8 cellular contexts compared by ENCODE assay signal in genomic region chr1:224733021-224733911, GRCh38.
DNase-seq lines count a peak whose midpoint lies in the region; ATAC-seq, FAIRE-seq and TF ChIP-seq lines count a peak whose summit lies in the region.

No MANE protein-coding gene starts in this region.

- no peaks in the 10 kb centered on the region for H3K36me3 Mint-ChIP-seq in brain

- no peak for FAIRE-seq in pancreas (lab: Jason Lieb, UNC)

- H3K27ac Mint-ChIP-seq in brain, result peak overlapping the region in 3 of 5 experiments; percentile 71 to 91 (median 71)

- peaks cover 6% of the 10 kb centered on the region for H3K27me3 Mint-ChIP-seq in brain

- H3K4me3 ChIP-seq in pancreas, result no peak overlapping the region

- no peaks in the 10 kb centered on the region for H3K9me3 Mint-ChIP-seq in brain

- H3K9me3 ChIP-seq in pancreas, result no peaks in the 10 kb centered on the region

- intact Hi-C loops in pancreas (cut with DNase I), result no loop called here

- DNase-seq in DMS53 (lab: John Stamatoyannopoulos, UW), result peak; percentile 87
- no peak for DNase-seq in pancreas
- DNase-seq in T-helper 9 cell, result no peak
- DNase-seq in superior temporal gyrus (ENCODE audit: extremely low spot score), result no peak
- DNase-seq in activated effector memory CD4-positive, alpha-beta T cell treated with Interleukin-2 at 50 U/mL for 16 hours, result no peak

- H3K4me3 Mint-ChIP-seq in brain, result no peak overlapping the region

- WGBS in pancreas, 2 donors, result 58 to 63% methylated on average over 12 of the region's 12 CpGs

- no peaks in the 10 kb centered on the region for H3K36me3 ChIP-seq in pancreas

- H3K4me1 Mint-ChIP-seq in brain, result peaks cover 54% of the 10 kb centered on the region

- ATAC-seq in GM19452 (IDR thresholded peaks at IDR 0.05; ENCODE audit: unreplicated experiment), result peak; percentile 62
- ATAC-seq in HG03439 (IDR thresholded peaks at IDR 0.05; ENCODE audit: unreplicated experiment), result peak; percentile 70
- peak in 3 of 4 donors; percentile 55 to 71 (median 60) for ATAC-seq in pancreas

- TF ChIP-seq CTCF in brain (conservative IDR thresholded peaks at IDR 0.05) (no peak), pancreas (IDR thresholded peaks at IDR 0.05) (no peak)

- peak overlapping the region in 1 of 4 donors; percentile 9 for H3K27ac ChIP-seq in pancreas

- peaks cover 0 to 6% (median 0%) of the 10 kb centered on the region in 3 donors for H3K4me1 ChIP-seq in pancreas

- no peaks in the 10 kb centered on the region for H3K27me3 ChIP-seq in pancreas
